ENCODE assay signal across 18 cellular contexts in genomic region chr5:146410272-146410671, GRCh38.
"Had no signal": no experiment of that assay in that cellular context is flagged by ENCODE, and none has a peak within 500 bp of the region (broad histone marks: within the 10 kb centered on the region; RNA-seq: fewer than 3 reads in every experiment).

No MANE protein-coding gene starts in this region.

- ATAC-seq: left lung; lower lobe of right lung; naive thymus-derived CD8-positive, alpha-beta T cell had no signal

- H3K27ac Mint-ChIP-seq: activated naive CD4-positive, alpha-beta T cell treated with anti-CD3 and anti-CD28 coated beads, Interleukin-2, amount 10 ng/mL, durations not matched to agents 7 days and 5 days; activated naive CD8-positive, alpha-beta T cell treated with anti-CD3 and anti-CD28 coated beads, Interleukin-2, amount 10 ng/mL, durations not matched to agents 7 days and 5 days; activated T-helper 1 cell treated with anti-CD3 and anti-CD28 coated beads, Interleukin-12 subunit alpha, Interleukin-12 subunit beta, Interleukin-2, Interleukin-4 antibody, amounts not matched to agents 30 ng/mL and 10 ng/mL and 1 ng/mL, durations not matched to agents 14 hours and 24 hours and 36 hours; brain; naive thymus-derived CD8-positive, alpha-beta T cell had no signal

- DNase-seq: activated CD4-positive, alpha-beta T cell treated with anti-CD3 and anti-CD28 coated beads for 4 hours; activated CD4-positive, alpha-beta T cell treated with anti-CD3 and anti-CD28 coated beads, Interleukin-2, amount 50 U/mL, for 48 hours; activated CD8-positive, alpha-beta memory T cell treated with anti-CD3 and anti-CD28 coated beads for 24 hours; activated effector memory CD4-positive, alpha-beta T cell treated with anti-CD3 and anti-CD28 coated beads, Interleukin-2, amount 50 U/mL, for 16 hours; activated naive CD4-positive, alpha-beta T cell treated with anti-CD3 and anti-CD28 coated beads, Interleukin-2, amount 10 ng/mL, durations not matched to agents 7 days and 5 days; activated naive CD8-positive, alpha-beta T cell treated with anti-CD3 and anti-CD28 coated beads, Interleukin-2, amount 10 ng/mL, durations not matched to agents 7 days and 5 days; cerebellar nuclear complex; colonic mucosa; effector CD8-positive, alpha-beta T cell; left lung; lower lobe of right lung; mesenchymal stem cell; naive thymus-derived CD8-positive, alpha-beta T cell; stimulated activated CD4-positive, alpha-beta T cell treated with anti-CD3 and anti-CD28 coated beads, Interleukin-15, amount 100 ng/mL, for 24 hours; stimulated activated CD4-positive, alpha-beta T cell treated with anti-CD3 and anti-CD28 coated beads, Interleukin-2, amount 100 ng/mL, for 24 hours; stimulated activated naive CD4-positive, alpha-beta T cell had no signal

- H3K4me3 Mint-ChIP-seq: activated naive CD4-positive, alpha-beta T cell treated with anti-CD3 and anti-CD28 coated beads, Interleukin-2, amount 10 ng/mL, durations not matched to agents 7 days and 5 days; activated naive CD8-positive, alpha-beta T cell treated with anti-CD3 and anti-CD28 coated beads, Interleukin-2, amount 10 ng/mL, durations not matched to agents 7 days and 5 days; activated T-helper 1 cell treated with anti-CD3 and anti-CD28 coated beads, Interleukin-12 subunit alpha, Interleukin-12 subunit beta, Interleukin-2, Interleukin-4 antibody, amounts not matched to agents 30 ng/mL and 10 ng/mL and 1 ng/mL, durations not matched to agents 14 hours and 24 hours and 36 hours; brain; naive thymus-derived CD8-positive, alpha-beta T cell had no signal

- H3K27me3 Mint-ChIP-seq: activated naive CD4-positive, alpha-beta T cell treated with anti-CD3 and anti-CD28 coated beads, Interleukin-2, amount 10 ng/mL, durations not matched to agents 7 days and 5 days; brain had no signal

- H3K4me1 Mint-ChIP-seq: activated naive CD4-positive, alpha-beta T cell treated with anti-CD3 and anti-CD28 coated beads, Interleukin-2, amount 10 ng/mL, durations not matched to agents 7 days and 5 days; activated naive CD8-positive, alpha-beta T cell treated with anti-CD3 and anti-CD28 coated beads, Interleukin-2, amount 10 ng/mL, durations not matched to agents 7 days and 5 days; naive thymus-derived CD8-positive, alpha-beta T cell had no signal

- H3K36me3 Mint-ChIP-seq: activated naive CD4-positive, alpha-beta T cell treated with anti-CD3 and anti-CD28 coated beads, Interleukin-2, amount 10 ng/mL, durations not matched to agents 7 days and 5 days; activated naive CD8-positive, alpha-beta T cell treated with anti-CD3 and anti-CD28 coated beads, Interleukin-2, amount 10 ng/mL, durations not matched to agents 7 days and 5 days; brain; naive thymus-derived CD8-positive, alpha-beta T cell had no signal

- H3K9me3 Mint-ChIP-seq: activated naive CD4-positive, alpha-beta T cell treated with anti-CD3 and anti-CD28 coated beads, Interleukin-2, amount 10 ng/mL, durations not matched to agents 7 days and 5 days; activated naive CD8-positive, alpha-beta T cell treated with anti-CD3 and anti-CD28 coated beads, Interleukin-2, amount 10 ng/mL, durations not matched to agents 7 days and 5 days; activated T-helper 1 cell treated with anti-CD3 and anti-CD28 coated beads, Interleukin-12 subunit alpha, Interleukin-12 subunit beta, Interleukin-2, Interleukin-4 antibody, amounts not matched to agents 30 ng/mL and 10 ng/mL and 1 ng/mL, durations not matched to agents 14 hours and 24 hours and 36 hours; brain; naive thymus-derived CD8-positive, alpha-beta T cell had no signal
